ENCODE assay signal across 1 cellular context in the genomic region with DNA sequence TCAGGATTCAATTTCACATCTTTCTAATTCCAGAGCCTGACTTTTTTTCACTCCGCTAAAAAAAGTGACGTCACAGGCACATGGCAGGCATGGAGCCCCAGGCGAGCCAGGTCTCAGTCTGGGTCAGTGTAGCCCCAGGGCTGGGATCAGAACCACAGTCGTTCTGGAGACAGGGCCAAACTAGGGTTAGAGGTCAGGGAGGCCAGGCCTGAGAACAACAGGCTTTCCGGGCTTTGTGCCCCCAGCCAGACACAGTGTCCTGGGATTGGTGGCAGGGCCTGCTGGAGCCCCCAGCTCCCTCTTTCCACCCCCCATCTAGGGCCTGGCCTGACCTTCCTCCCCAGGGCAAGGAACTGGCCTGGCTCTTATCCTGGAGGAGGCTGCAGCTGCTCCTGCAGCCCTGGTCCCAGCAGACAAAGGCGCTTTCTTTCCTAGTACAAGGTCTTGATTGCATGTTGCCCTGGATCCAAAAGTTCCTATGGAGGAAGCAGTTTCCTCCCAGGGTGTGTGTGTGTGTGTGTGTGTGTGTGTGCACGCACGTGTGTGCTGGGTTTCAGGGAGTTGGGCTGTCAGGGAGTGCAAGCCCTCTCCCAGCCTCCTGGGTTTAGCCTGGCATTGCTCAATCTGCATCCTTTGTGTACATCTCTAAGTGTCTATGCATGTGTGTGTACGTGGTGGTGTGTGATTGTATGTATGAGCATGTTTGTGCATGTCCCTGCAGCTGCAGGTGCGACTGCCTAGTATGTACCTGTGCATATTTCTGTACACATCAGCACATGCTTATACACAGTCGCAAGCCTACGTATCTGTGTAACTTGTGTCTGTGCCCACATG.
A peak's percentile ranks its signal among the peaks of the same experiment; 100 is the strongest.
TF ChIP-seq lines count a peak whose summit lies in the region.

No MANE protein-coding gene starts in this region.

TF ChIP-seq in HepG2, 621 proteins besides CTCF, POLR2A, EP300 and RAD21 (continues in another document):
- TF ChIP-seq, protein P1, sequence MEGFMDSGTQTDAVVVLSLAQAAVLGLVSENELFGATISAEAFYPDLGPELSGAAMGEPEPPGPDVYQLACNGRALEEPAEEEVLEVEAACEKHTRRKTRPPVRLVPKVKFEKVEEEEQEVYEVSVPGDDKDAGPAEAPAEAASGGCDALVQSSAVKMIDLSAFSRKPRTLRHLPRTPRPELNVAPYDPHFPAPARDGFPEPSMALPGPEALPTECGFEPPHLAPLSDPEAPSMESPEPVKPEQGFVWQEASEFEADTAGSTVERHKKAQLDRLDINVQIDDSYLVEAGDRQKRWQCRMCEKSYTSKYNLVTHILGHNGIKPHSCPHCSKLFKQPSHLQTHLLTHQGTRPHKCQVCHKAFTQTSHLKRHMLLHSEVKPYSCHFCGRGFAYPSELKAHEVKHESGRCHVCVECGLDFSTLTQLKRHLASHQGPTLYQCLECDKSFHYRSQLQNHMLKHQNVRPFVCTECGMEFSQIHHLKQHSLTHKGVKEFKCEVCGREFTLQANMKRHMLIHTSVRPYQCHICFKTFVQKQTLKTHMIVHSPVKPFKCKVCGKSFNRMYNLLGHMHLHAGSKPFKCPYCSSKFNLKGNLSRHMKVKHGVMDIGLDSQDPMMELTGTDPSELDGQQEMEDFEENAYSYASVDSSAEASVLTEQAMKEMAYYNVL (CRISPR knock-in tag; IDR thresholded peaks at IDR 0.05; ENCODE audit: borderline replicate concordance): no peak
- TF ChIP-seq FOSL2 (CRISPR knock-in tag; IDR thresholded peaks at IDR 0.05): no peak
- TF ChIP-seq HNF4A (CRISPR knock-in tag; IDR thresholded peaks at IDR 0.05): no peak
- peak; percentile 42; the same call in 1 of the 2 replicates for TF ChIP-seq TRIM24 (CRISPR knock-in tag; IDR thresholded peaks at IDR 0.05)
- TF ChIP-seq CREB1 (IDR thresholded peaks at IDR 0.05): peak; percentile 98
- TF ChIP-seq CREB1 (CRISPR knock-in tag; IDR thresholded peaks at IDR 0.05): no peak
- TF ChIP-seq, protein P2, sequence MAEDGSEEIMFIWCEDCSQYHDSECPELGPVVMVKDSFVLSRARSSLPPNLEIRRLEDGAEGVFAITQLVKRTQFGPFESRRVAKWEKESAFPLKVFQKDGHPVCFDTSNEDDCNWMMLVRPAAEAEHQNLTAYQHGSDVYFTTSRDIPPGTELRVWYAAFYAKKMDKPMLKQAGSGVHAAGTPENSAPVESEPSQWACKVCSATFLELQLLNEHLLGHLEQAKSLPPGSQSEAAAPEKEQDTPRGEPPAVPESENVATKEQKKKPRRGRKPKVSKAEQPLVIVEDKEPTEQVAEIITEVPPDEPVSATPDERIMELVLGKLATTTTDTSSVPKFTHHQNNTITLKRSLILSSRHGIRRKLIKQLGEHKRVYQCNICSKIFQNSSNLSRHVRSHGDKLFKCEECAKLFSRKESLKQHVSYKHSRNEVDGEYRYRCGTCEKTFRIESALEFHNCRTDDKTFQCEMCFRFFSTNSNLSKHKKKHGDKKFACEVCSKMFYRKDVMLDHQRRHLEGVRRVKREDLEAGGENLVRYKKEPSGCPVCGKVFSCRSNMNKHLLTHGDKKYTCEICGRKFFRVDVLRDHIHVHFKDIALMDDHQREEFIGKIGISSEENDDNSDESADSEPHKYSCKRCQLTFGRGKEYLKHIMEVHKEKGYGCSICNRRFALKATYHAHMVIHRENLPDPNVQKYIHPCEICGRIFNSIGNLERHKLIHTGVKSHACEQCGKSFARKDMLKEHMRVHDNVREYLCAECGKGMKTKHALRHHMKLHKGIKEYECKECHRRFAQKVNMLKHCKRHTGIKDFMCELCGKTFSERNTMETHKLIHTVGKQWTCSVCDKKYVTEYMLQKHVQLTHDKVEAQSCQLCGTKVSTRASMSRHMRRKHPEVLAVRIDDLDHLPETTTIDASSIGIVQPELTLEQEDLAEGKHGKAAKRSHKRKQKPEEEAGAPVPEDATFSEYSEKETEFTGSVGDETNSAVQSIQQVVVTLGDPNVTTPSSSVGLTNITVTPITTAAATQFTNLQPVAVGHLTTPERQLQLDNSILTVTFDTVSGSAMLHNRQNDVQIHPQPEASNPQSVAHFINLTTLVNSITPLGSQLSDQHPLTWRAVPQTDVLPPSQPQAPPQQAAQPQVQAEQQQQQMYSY (CRISPR knock-in tag; IDR thresholded peaks at IDR 0.05): no peak
- peak; percentile 62; the same call in 1 of the 2 replicates for TF ChIP-seq CEBPB (IDR thresholded peaks at IDR 0.05; ENCODE audit: borderline replicate concordance, low read depth, low read length)
- TF ChIP-seq NR2F1 (CRISPR knock-in tag; IDR thresholded peaks at IDR 0.05): 0 out of 4 replicates have a peak, but pooled peaks of 1 of the 2 experiments have one; percentile 20
- TF ChIP-seq RFX3 (CRISPR knock-in tag; IDR thresholded peaks at IDR 0.05): no peak
- no peak for TF ChIP-seq ZNF724P (CRISPR knock-in tag; IDR thresholded peaks at IDR 0.05; ENCODE audit: borderline replicate concordance)
- TF ChIP-seq, protein P3, sequence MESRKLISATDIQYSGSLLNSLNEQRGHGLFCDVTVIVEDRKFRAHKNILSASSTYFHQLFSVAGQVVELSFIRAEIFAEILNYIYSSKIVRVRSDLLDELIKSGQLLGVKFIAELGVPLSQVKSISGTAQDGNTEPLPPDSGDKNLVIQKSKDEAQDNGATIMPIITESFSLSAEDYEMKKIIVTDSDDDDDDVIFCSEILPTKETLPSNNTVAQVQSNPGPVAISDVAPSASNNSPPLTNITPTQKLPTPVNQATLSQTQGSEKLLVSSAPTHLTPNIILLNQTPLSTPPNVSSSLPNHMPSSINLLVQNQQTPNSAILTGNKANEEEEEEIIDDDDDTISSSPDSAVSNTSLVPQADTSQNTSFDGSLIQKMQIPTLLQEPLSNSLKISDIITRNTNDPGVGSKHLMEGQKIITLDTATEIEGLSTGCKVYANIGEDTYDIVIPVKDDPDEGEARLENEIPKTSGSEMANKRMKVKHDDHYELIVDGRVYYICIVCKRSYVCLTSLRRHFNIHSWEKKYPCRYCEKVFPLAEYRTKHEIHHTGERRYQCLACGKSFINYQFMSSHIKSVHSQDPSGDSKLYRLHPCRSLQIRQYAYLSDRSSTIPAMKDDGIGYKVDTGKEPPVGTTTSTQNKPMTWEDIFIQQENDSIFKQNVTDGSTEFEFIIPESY (CRISPR knock-in tag; IDR thresholded peaks at IDR 0.05): 0 out of 2 replicates have a peak, but pooled peaks have one; percentile 15
- TF ChIP-seq, protein P4, sequence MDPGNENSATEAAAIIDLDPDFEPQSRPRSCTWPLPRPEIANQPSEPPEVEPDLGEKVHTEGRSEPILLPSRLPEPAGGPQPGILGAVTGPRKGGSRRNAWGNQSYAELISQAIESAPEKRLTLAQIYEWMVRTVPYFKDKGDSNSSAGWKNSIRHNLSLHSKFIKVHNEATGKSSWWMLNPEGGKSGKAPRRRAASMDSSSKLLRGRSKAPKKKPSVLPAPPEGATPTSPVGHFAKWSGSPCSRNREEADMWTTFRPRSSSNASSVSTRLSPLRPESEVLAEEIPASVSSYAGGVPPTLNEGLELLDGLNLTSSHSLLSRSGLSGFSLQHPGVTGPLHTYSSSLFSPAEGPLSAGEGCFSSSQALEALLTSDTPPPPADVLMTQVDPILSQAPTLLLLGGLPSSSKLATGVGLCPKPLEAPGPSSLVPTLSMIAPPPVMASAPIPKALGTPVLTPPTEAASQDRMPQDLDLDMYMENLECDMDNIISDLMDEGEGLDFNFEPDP (CRISPR knock-in tag; conservative IDR thresholded peaks at IDR 0.05): 0 out of 2 replicates have a peak, but pooled peaks have one; percentile 37
- TF ChIP-seq KLF12 (CRISPR knock-in tag; IDR thresholded peaks at IDR 0.05; ENCODE audit: borderline replicate concordance): no peak
- no peak for TF ChIP-seq ZNF460 (CRISPR knock-in tag; IDR thresholded peaks at IDR 0.05; ENCODE audit: borderline replicate concordance)
- peak; percentile 36; the same call in 1 of the 2 replicates for TF ChIP-seq FOXK2 (IDR thresholded peaks at IDR 0.05)
- peak; percentile 42; the same call in 1 of the 2 replicates for TF ChIP-seq BHLHE40 (IDR thresholded peaks at IDR 0.05; ENCODE audit: low read length)
- TF ChIP-seq SMAD9 (CRISPR knock-in tag; IDR thresholded peaks at IDR 0.05): no peak
- TF ChIP-seq, protein P5, sequence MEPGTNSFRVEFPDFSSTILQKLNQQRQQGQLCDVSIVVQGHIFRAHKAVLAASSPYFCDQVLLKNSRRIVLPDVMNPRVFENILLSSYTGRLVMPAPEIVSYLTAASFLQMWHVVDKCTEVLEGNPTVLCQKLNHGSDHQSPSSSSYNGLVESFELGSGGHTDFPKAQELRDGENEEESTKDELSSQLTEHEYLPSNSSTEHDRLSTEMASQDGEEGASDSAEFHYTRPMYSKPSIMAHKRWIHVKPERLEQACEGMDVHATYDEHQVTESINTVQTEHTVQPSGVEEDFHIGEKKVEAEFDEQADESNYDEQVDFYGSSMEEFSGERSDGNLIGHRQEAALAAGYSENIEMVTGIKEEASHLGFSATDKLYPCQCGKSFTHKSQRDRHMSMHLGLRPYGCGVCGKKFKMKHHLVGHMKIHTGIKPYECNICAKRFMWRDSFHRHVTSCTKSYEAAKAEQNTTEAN (CRISPR knock-in tag; conservative IDR thresholded peaks at IDR 0.05): 0 out of 2 replicates have a peak, but pooled peaks have one; percentile 33
- TF ChIP-seq, protein P6, sequence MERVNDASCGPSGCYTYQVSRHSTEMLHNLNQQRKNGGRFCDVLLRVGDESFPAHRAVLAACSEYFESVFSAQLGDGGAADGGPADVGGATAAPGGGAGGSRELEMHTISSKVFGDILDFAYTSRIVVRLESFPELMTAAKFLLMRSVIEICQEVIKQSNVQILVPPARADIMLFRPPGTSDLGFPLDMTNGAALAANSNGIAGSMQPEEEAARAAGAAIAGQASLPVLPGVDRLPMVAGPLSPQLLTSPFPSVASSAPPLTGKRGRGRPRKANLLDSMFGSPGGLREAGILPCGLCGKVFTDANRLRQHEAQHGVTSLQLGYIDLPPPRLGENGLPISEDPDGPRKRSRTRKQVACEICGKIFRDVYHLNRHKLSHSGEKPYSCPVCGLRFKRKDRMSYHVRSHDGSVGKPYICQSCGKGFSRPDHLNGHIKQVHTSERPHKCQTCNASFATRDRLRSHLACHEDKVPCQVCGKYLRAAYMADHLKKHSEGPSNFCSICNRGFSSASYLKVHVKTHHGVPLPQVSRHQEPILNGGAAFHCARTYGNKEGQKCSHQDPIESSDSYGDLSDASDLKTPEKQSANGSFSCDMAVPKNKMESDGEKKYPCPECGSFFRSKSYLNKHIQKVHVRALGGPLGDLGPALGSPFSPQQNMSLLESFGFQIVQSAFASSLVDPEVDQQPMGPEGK (CRISPR knock-in tag; IDR thresholded peaks at IDR 0.05): 0 out of 2 replicates have a peak, but pooled peaks have one; percentile 11
- TF ChIP-seq, protein P7, sequence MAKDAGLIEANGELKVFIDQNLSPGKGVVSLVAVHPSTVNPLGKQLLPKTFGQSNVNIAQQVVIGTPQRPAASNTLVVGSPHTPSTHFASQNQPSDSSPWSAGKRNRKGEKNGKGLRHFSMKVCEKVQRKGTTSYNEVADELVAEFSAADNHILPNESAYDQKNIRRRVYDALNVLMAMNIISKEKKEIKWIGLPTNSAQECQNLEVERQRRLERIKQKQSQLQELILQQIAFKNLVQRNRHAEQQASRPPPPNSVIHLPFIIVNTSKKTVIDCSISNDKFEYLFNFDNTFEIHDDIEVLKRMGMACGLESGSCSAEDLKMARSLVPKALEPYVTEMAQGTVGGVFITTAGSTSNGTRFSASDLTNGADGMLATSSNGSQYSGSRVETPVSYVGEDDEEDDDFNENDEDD (CRISPR knock-in tag; IDR thresholded peaks at IDR 0.05; ENCODE audit: borderline replicate concordance): no peak
- no peak for TF ChIP-seq ZNF121 (CRISPR knock-in tag; IDR thresholded peaks at IDR 0.05)
- TF ChIP-seq ATF7 (IDR thresholded peaks at IDR 0.05): peak; percentile 94
- no peak for TF ChIP-seq ATF7 (CRISPR knock-in tag; IDR thresholded peaks at IDR 0.05)
- TF ChIP-seq ZNF256 (CRISPR knock-in tag; conservative IDR thresholded peaks at IDR 0.05): no peak
- TF ChIP-seq, protein P8, sequence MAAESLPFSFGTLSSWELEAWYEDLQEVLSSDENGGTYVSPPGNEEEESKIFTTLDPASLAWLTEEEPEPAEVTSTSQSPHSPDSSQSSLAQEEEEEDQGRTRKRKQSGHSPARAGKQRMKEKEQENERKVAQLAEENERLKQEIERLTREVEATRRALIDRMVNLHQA (CRISPR knock-in tag; IDR thresholded peaks at IDR 0.05): no peak
- 0 out of 2 replicates have a peak, but pooled peaks have one; percentile 19 for TF ChIP-seq ZNF30 (CRISPR knock-in tag; IDR thresholded peaks at IDR 0.05)
- TF ChIP-seq ZNF839 (CRISPR knock-in tag; IDR thresholded peaks at IDR 0.05; ENCODE audit: borderline replicate concordance): 0 out of 2 replicates have a peak, but pooled peaks have one; percentile 43
- no peak for TF ChIP-seq THAP11 (CRISPR knock-in tag; IDR thresholded peaks at IDR 0.05)
- peak; percentile 47; the same call in 1 of the 2 replicates for TF ChIP-seq CEBPG (CRISPR knock-in tag; IDR thresholded peaks at IDR 0.05)
- no peak for TF ChIP-seq ZNF550 (CRISPR knock-in tag; IDR thresholded peaks at IDR 0.05; ENCODE audit: borderline replicate concordance)
- TF ChIP-seq, protein P9, sequence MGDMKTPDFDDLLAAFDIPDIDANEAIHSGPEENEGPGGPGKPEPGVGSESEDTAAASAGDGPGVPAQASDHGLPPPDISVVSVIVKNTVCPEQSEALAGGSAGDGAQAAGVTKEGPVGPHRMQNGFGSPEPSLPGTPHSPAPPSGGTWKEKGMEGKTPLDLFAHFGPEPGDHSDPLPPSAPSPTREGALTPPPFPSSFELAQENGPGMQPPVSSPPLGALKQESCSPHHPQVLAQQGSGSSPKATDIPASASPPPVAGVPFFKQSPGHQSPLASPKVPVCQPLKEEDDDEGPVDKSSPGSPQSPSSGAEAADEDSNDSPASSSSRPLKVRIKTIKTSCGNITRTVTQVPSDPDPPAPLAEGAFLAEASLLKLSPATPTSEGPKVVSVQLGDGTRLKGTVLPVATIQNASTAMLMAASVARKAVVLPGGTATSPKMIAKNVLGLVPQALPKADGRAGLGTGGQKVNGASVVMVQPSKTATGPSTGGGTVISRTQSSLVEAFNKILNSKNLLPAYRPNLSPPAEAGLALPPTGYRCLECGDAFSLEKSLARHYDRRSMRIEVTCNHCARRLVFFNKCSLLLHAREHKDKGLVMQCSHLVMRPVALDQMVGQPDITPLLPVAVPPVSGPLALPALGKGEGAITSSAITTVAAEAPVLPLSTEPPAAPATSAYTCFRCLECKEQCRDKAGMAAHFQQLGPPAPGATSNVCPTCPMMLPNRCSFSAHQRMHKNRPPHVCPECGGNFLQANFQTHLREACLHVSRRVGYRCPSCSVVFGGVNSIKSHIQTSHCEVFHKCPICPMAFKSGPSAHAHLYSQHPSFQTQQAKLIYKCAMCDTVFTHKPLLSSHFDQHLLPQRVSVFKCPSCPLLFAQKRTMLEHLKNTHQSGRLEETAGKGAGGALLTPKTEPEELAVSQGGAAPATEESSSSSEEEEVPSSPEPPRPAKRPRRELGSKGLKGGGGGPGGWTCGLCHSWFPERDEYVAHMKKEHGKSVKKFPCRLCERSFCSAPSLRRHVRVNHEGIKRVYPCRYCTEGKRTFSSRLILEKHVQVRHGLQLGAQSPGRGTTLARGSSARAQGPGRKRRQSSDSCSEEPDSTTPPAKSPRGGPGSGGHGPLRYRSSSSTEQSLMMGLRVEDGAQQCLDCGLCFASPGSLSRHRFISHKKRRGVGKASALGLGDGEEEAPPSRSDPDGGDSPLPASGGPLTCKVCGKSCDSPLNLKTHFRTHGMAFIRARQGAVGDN (CRISPR knock-in tag; IDR thresholded peaks at IDR 0.05): peak; percentile 32; the same call in 1 of the 2 replicates
- TF ChIP-seq ZSCAN30 (CRISPR knock-in tag; IDR thresholded peaks at IDR 0.05): no peak
- TF ChIP-seq PITX1 (CRISPR knock-in tag; IDR thresholded peaks at IDR 0.05): no peak
- TF ChIP-seq NKX3-1 (CRISPR knock-in tag; IDR thresholded peaks at IDR 0.05): no peak
